Comparison of ENCODE assay signal across 8 cellular contexts in genomic region chr21:43865471-43866181, GRCh38. TPM values are rescaled to one million over a fixed set of nuclear protein-coding genes. Genes with fewer than 3 reads are reported as not detected.
A peak's percentile ranks its signal among the peaks of the same experiment; 100 is the strongest.
DNase-seq lines count a peak whose midpoint lies in the region; ATAC-seq and TF ChIP-seq lines count a peak whose summit lies in the region.

No MANE protein-coding gene starts in this region.

- peaks cover 38% of the 10 kb centered on the region for H3K4me1 Mint-ChIP-seq in CD4-positive, alpha-beta T cell (ENCODE audit: low read depth)

- H3K4me3 Mint-ChIP-seq in CD4-positive, alpha-beta T cell, result peak overlapping the region; percentile 88

- peaks cover 0 to 8% of the 10 kb centered on the region in 2 donors for H3K36me3 ChIP-seq in lung (ENCODE audit: control insufficient read depth in 2 of 2, insufficient read depth in 2 of 2, low read length in 2 of 2)

- peak overlapping the region; percentile 67 for H3K27ac ChIP-seq in CD4-positive, alpha-beta T cell (ENCODE audit: low read depth, low read length)
- peak overlapping the region; percentile 87 to 97 for H3K27ac ChIP-seq in lung (ENCODE audit: low read depth in 1 of 2, low read length in 1 of 2)

- no peaks in the 10 kb centered on the region for H3K9me3 ChIP-seq in CD4-positive, alpha-beta T cell (ENCODE audit: control insufficient read depth, low read length)
- H3K9me3 ChIP-seq in lung (ENCODE audit: control insufficient read depth in 2 of 2, insufficient read depth in 1 of 2, low read length in 1 of 2), result no peaks in the 10 kb centered on the region

- H3K36me3 Mint-ChIP-seq in CD4-positive, alpha-beta T cell (ENCODE audit: low read depth), result peaks cover 23% of the 10 kb centered on the region

- H3K4me1 ChIP-seq in lung (ENCODE audit: control insufficient read depth in 2 of 2, insufficient read depth in 2 of 2, low read length in 2 of 2), result peaks cover 0 to 8% of the 10 kb centered on the region in 2 donors

- peak overlapping the region; percentile 91 for H3K27ac Mint-ChIP-seq in CD4-positive, alpha-beta T cell

- intact Hi-C loops in CD4-positive, alpha-beta T cell (cut with DNase I, micrococcal nuclease), result loop anchor here (1.0 to 5.0 kb wide), 5 partner anchors 27 to 73 kb away; no protein-coding TSS in a partner anchor

- ATAC-seq in CD4-positive, alpha-beta T cell (ENCODE audit: poor library complexity), result peak; percentile 43
- ATAC-seq in HG02678 (IDR thresholded peaks at IDR 0.05; ENCODE audit: unreplicated experiment) (peak; percentile 34), lung (ENCODE audit: insufficient read depth, low FRiP score) (no peak), GM18861 (IDR thresholded peaks at IDR 0.05; ENCODE audit: unreplicated experiment) (no peak), HG02973 (IDR thresholded peaks at IDR 0.05; ENCODE audit: unreplicated experiment) (no peak)

- no peak for TF ChIP-seq CTCF in CD4-positive, alpha-beta T cell (IDR thresholded peaks at IDR 0.05)
- TF ChIP-seq CTCF in lung (IDR thresholded peaks at IDR 0.05; ENCODE audit: control extremely low read depth, extremely low read depth), result no peak

- CTCF ChIA-PET in CD4-positive, alpha-beta T cell (lab: Charles Lee), result no interaction called here

- POLR2A ChIA-PET in CD4-positive, alpha-beta T cell (lab: Charles Lee), result interaction anchor here (0.5 to 1.5 kb wide), 3 partner anchors 176 to 953 kb away, joined by 3 to 4 read pairs (median 3); no protein-coding TSS in a partner anchor

- WGBS in lung, 2 donors, result 1% methylated on average over 38 to 73 of the region's 73 CpGs

- H3K27me3 Mint-ChIP-seq in CD4-positive, alpha-beta T cell, result no peaks in the 10 kb centered on the region

- H3K9me3 Mint-ChIP-seq in CD4-positive, alpha-beta T cell, result no peaks in the 10 kb centered on the region

- peak overlapping the region; percentile 81 for H3K4me3 ChIP-seq in lung

- DNase-seq in CD4-positive, alpha-beta T cell, result peak in 9 of 10 experiments; percentile 27 to 67 (median 38)
- peak; percentile 27 to 41 (median 36) for DNase-seq in activated CD4-positive, CD25-positive, alpha-beta regulatory T cell (lab: John Stamatoyannopoulos, UW)
- DNase-seq in dermis blood vessel endothelial cell (peak; percentile 50), lung (ENCODE audit: low spot score) (peak; percentile 62)
- peak; percentile 24 to 29 for DNase-seq in stimulated activated CD8-positive, alpha-beta memory T cell treated with anti-CD3 and anti-CD28 coated beads, Interleukin-15, amount 100 ng/mL, for 4 hours (ENCODE audit: low read depth in 2 of 2)

- no peaks in the 10 kb centered on the region for H3K27me3 ChIP-seq in CD4-positive, alpha-beta T cell (ENCODE audit: control insufficient read depth, insufficient read depth, low read length)
- H3K27me3 ChIP-seq in lung (ENCODE audit: control insufficient read depth, insufficient read depth), result no peaks in the 10 kb centered on the region

RNA-seq across cellular contexts. Expression of gene AGPAT3, which starts 0.6 kb away (rescaled TPM):
- total RNA-seq in CD4-positive, alpha-beta T cell, result 10 to 100 TPM; 40.8 to 43.4 TPM
- total RNA-seq in dermis blood vessel endothelial cell, result 56.8 and 153 TPM in 2 replicates
- total RNA-seq in lung, result 100 to 1,000 TPM in 1 of 2 donors, 10 to 100 TPM in 1; 40.2 to 120 TPM
- polyA plus RNA-seq in lung, result 10 to 100 TPM; 29.4 to 47.6 TPM

Comparison
In these comparisons a context has a peak if more than half of its experiments do, and no peak if none do; other contexts are left out.
1. ATAC-seq: peak in CD4-positive, alpha-beta T cell (single experiment) and HG02678 (single experiment); none in lung (single experiment), GM18861 (single experiment) and HG02973 (single experiment).
2. Peak in every context shown above with its lines, with median percentiles within 50 percentile points of each other: DNase-seq.